20 cellular contexts compared by ENCODE assay signal in the genomic region with DNA sequence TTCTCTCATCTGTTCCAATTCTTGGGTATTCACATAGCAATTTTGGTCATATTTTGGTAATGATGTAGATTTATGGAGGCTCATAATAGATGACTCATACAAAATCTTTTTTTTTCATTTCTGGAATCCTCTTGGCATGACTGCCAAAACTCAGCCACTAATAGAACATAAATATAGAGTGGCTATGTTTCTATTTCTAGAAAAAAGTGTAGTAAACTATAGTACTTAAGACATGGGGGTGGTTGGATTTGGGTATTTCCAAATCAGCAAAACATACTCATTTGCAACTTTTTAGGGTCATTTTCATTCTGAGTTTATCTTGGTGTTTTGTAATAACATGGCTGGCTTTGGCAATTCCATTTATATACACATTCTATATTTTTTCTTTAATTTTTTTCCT.
DNase-seq lines count a peak whose midpoint lies in the region; ATAC-seq and TF ChIP-seq lines count a peak whose summit lies in the region.
"Had no signal": no experiment of that assay in that cellular context is flagged by ENCODE, and none has a peak within 500 bp of the region (broad histone marks: within the 10 kb centered on the region; RNA-seq: fewer than 3 reads in every experiment).

No MANE protein-coding gene starts in this region.

- H3K4me3 ChIP-seq in AG04450 (ENCODE audit: low read depth, low read length) (no peak overlapping the region), astrocyte of the cerebellum (ENCODE audit: low read depth, low read length) (no peak overlapping the region), fibroblast of the aortic adventitia (ENCODE audit: low read depth, low read length) (no peak overlapping the region)
- H3K4me3 ChIP-seq: esophagus squamous epithelium, thyroid gland had no signal

- CTCF ChIA-PET in AG04450 (lab: Charles Lee), result no interaction called here

- TF ChIP-seq CTCF in AG04450 (IDR thresholded peaks at IDR 0.05; ENCODE audit: low read depth, low read length), result no peak
- no peak for TF ChIP-seq CTCF in astrocyte of the cerebellum (IDR thresholded peaks at IDR 0.05; ENCODE audit: low read depth, low read length, missing control alignments)
- no peak for TF ChIP-seq CTCF in fibroblast of the aortic adventitia (IDR thresholded peaks at IDR 0.05; ENCODE audit: insufficient read depth, low read length)

- peaks cover 3% of the 10 kb centered on the region; the same call in 1 of the 2 replicates for H3K9me3 ChIP-seq in AG04450 (ENCODE audit: control insufficient read depth, insufficient read depth, low read length)
- H3K9me3 ChIP-seq: esophagus squamous epithelium, thyroid gland had no signal

- no peaks in the 10 kb centered on the region for H3K27me3 ChIP-seq in AG04450 (ENCODE audit: control insufficient read depth, insufficient read depth, low read length)
- H3K27me3 ChIP-seq: esophagus squamous epithelium, thyroid gland had no signal

- in situ Hi-C loops in astrocyte of the cerebellum (cut with HindIII; ENCODE audit: low sequenced_read_pairs), result no loop called here

- ATAC-seq in HG02610 (IDR thresholded peaks at IDR 0.05; ENCODE audit: unreplicated experiment), result peak; percentile 53
- ATAC-seq in HG03460 (IDR thresholded peaks at IDR 0.05; ENCODE audit: unreplicated experiment), result no peak
- ATAC-seq: activated CD8-positive, alpha-beta T cell treated with anti-CD3 and anti-CD28 coated beads, Interleukin-2, amount 10 ng/mL, durations not matched to agents 7 days and 5 days; activated T-cell treated with anti-CD3 and anti-CD28 coated beads, Interleukin-2, amount 50 U/mL, for 4 hours; T-helper 17 cell had no signal

- peak; percentile 3 for DNase-seq in AG04450 (ENCODE audit: low read depth, low spot score)
- DNase-seq in astrocyte of the cerebellum (ENCODE audit: low read depth), result peak; percentile 48
- peak; percentile 87 for DNase-seq in fibroblast of the aortic adventitia (ENCODE audit: low read depth)
- DNase-seq in ureter (ENCODE audit: low spot score), result no peak
- no peak for DNase-seq in stimulated activated CD4-positive, alpha-beta T cell treated with anti-CD3 and anti-CD28 coated beads, Interleukin-1b, Interleukin-23, amount 100 ng/mL, for 48 hours
- no peak for DNase-seq in DMS153 treated with DMSO at 0.1 percent for 48 hours (lab: John Stamatoyannopoulos, UW; ENCODE audit: unreplicated experiment)
- DNase-seq: activated CD8-positive, alpha-beta T cell treated with anti-CD3 and anti-CD28 coated beads, Interleukin-2, amount 10 ng/mL, durations not matched to agents 7 days and 5 days; activated naive CD4-positive, alpha-beta T cell treated with anti-CD3 and anti-CD28 coated beads, Interleukin-2, amount 50 U/mL, for 16 hours; activated T-cell treated with anti-CD3 and anti-CD28 coated beads, Interleukin-2, amount 50 U/mL, for 4 hours; DMS 273 treated with DMSO at 0.1 percent for 48 hours; effector CD8-positive, alpha-beta T cell; esophagus squamous epithelium; NCI-H2029; SHP77; stimulated activated CD4-positive, alpha-beta T cell treated with anti-CD3 and anti-CD28 coated beads, Interleukin-12 subunit alpha, Interleukin-12 subunit beta, amount 100 ng/mL, for 4 hours; T-helper 17 cell; thyroid gland; WERI-Rb-1 had no signal

- POLR2A ChIA-PET in AG04450 (lab: Yijun Ruan, JAX), result interaction anchor here (0.7 kb wide), 1 partner anchor 1959 kb away, joined by 3 read pairs; no protein-coding TSS in a partner anchor

- no peak overlapping the region for H3K27ac ChIP-seq in AG04450 (ENCODE audit: low read depth, low read length)
- H3K27ac ChIP-seq: esophagus squamous epithelium, thyroid gland, WERI-Rb-1 had no signal

Comparison
In these comparisons a context has a peak if more than half of its experiments do, and no peak if none do; other contexts are left out.
1. DNase-seq: peak in AG04450 (single experiment), astrocyte of the cerebellum (single experiment) and fibroblast of the aortic adventitia (single experiment); none in ureter (single experiment), stimulated activated CD4-positive, alpha-beta T cell treated with anti-CD3 and anti-CD28 coated beads, Interleukin-1b, Interleukin-23, amount 100 ng/mL, for 48 hours (single experiment) and DMS153 treated with DMSO at 0.1 percent for 48 hours (single experiment).